In the genomic region with DNA sequence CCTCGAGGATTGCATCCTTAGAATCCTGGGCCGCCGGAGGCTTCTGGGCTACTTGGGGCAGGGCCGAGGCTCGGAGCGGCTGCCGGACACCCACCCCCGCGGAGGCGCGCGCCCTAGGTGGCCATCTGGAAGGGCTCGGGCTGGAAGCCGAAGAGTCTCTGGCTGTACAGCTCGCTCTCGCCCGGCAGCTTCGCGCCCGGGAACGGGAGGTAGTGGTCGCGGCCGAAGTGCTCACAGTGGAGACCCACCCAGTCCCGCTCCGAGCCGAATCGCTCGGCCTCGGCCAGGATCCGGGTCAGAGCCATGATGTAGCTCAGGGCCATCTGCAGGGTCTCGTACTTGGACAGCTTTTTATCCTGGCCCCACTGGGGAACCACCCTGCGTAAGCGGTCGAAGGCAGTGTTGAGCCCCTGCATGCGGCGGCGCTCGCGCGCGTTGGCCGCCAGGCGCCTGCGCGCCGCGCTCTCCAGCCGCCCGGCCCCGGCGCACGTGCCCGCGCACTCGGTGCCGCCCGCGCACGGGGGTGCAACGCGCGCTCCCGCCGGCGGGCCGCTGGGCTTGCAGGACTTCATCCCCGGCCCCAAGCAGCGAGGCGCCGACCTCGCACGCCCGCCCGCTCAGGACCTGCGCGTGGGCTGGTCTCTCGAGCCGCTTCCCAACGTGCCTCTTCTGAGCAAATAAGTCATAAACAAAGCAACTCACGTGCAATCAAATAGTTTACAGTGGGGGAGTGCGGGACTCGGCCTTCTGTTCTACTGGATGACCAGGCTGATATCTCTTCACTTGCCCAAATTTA, we compare ENCODE assay signal across 8 cellular contexts. TPM values are rescaled to one million over a fixed set of nuclear protein-coding genes. Genes with fewer than 3 reads are reported as not detected.
DNase-seq lines count a peak whose midpoint lies in the region; ATAC-seq lines count a peak whose summit lies in the region.

No MANE protein-coding gene starts in this region.

- H3K4me3 ChIP-seq in GM08714 (ENCODE audit: low read length) (peak overlapping the region; percentile 66; the same call in 1 of the 2 replicates), skeletal muscle cell (ENCODE audit: low read depth, low read length) (peak overlapping the region; percentile 65)
- H3K4me3 ChIP-seq in Jurkat, Clone E6-1 (ENCODE audit: low read length) = peak overlapping the region; percentile 27

- peak; percentile 90 for ATAC-seq in GM21825 (IDR thresholded peaks at IDR 0.05; ENCODE audit: unreplicated experiment)

- DNase-seq in Jurkat, Clone E6-1 (ENCODE audit: low read depth, low spot score) = no peak
- DNase-seq in SK-MEL-5 (ENCODE audit: low read depth, low spot score) (peak; percentile 71), T47D (ENCODE audit: low read depth in 1 of 2, low spot score in 1 of 2) (peak; percentile 78 to 96), iPS-NIHi11 (ENCODE audit: low spot score) (peak; percentile 99), skeletal muscle cell (ENCODE audit: low read depth) (peak; percentile 27), KBM-7 (no peak)

- in situ Hi-C loops in SK-MEL-5 (cut with HindIII; ENCODE audit: low pct_unique_long_range_greater_than_20kb, low sequenced_read_pairs) (no loop called here), T47D (cut with HindIII; ENCODE audit: low pct_unique_long_range_greater_than_20kb, low sequenced_read_pairs) (no loop called here), KBM-7 (cut with MboI; ENCODE audit: low pct_unique_long_range_greater_than_20kb, low sequenced_read_pairs) (no loop called here)

RNA-seq across cellular contexts. Expression of a gene that starts 0.6 kb away (rescaled TPM):
- not detected for polyA plus RNA-seq in Jurkat, Clone E6-1 (2012; ENCODE audit: insufficient read depth, insufficient read length)
- 0.11 and 0.13 TPM in 2 replicates for total RNA-seq in SK-MEL-5 (2014; rRNA removed; shearing (Covaris generic))
- polyA plus RNA-seq in SK-MEL-5 (2015; cell fraction: cytosol; rRNA removed) = not detected in 2 replicates
- not detected in 2 replicates for polyA plus RNA-seq in SK-MEL-5 (2015; cell fraction: nucleus; rRNA removed)

Comparison
In these comparisons a context has a peak if more than half of its experiments do, and no peak if none do; other contexts are left out.
1. DNase-seq: peak in SK-MEL-5 (single experiment), T47D (2 of 2), iPS-NIHi11 (single experiment) and skeletal muscle cell (single experiment); none in Jurkat, Clone E6-1 (single experiment) and KBM-7 (single experiment).
2. Peak in every context shown above with its lines, with median percentiles within 50 percentile points of each other: H3K4me3 ChIP-seq.